In the genomic region with DNA sequence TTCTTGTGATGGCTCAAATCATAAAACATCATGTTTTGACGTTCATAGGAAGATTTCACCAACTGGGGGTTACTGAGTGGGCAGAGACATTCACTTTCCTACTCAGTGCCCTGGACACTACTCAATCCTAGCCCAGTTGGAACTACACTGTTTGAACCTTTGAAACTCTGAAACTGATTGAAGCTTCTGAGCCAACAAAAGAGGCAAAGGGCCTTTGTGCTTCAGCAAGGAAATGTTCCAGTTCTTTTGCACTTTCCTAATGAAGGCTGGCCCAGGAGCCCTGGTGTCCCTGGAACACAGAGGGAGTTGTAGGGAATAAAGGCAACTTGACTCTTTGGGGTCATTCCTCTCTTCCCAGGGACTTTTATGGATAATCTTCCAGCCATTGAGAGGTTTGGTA, we compare ENCODE assay signal across 24 cellular contexts.
DNase-seq lines count a peak whose midpoint lies in the region; ATAC-seq and TF ChIP-seq lines count a peak whose summit lies in the region.
"Had no signal": no experiment of that assay in that cellular context is flagged by ENCODE, and none has a peak within 500 bp of the region (broad histone marks: within the 10 kb centered on the region; RNA-seq: fewer than 3 reads in every experiment).

No MANE protein-coding gene starts in this region.

- peaks cover 0 to 27% (median 11%) of the 10 kb centered on the region in 5 donors for H3K4me1 ChIP-seq in subcutaneous abdominal adipose tissue (ENCODE audit: control insufficient read depth in 5 of 5, insufficient read depth in 5 of 5, low read length in 5 of 5)
- H3K4me1 ChIP-seq in heart right ventricle = peaks cover 0 to 13% (median 0%) of the 10 kb centered on the region in 9 donors
- H3K4me1 ChIP-seq: adrenal gland, gastrocnemius medialis had no signal

- H3K27ac ChIP-seq in subcutaneous abdominal adipose tissue (ENCODE audit: low read depth, low read length) (peak overlapping the region; percentile 24), heart right ventricle (no peak overlapping the region)
- H3K27ac ChIP-seq: adrenal gland, gastrocnemius medialis, right lobe of liver, stomach had no signal

- ATAC-seq in left lobe of liver (peak; percentile 96), HG02588 (IDR thresholded peaks at IDR 0.05; ENCODE audit: unreplicated experiment) (no peak), GM21367 (IDR thresholded peaks at IDR 0.05; ENCODE audit: unreplicated experiment) (no peak), heart right ventricle (no peak)
- ATAC-seq: gastrocnemius medialis, left colon had no signal

- DNase-seq in G401 (ENCODE audit: low spot score) (peak; percentile 36), cerebellum (ENCODE audit: low spot score) (peak; percentile 4), left lobe of liver (ENCODE audit: low spot score) (peak; percentile 49), heart right ventricle (no peak)
- no peak for DNase-seq in stimulated activated CD4-positive, alpha-beta T cell treated with anti-CD3 and anti-CD28 coated beads, Interleukin-15, amount 100 ng/mL, for 24 hours
- DNase-seq: activated CD4-positive, alpha-beta memory T cell treated with anti-CD3 and anti-CD28 coated beads, Interleukin-2, amount 10 ng/mL, durations not matched to agents 7 days and 5 days; activated CD4-positive, alpha-beta T cell treated with anti-CD3 and anti-CD28 coated beads for 1 hour; activated CD8-positive, alpha-beta memory T cell treated with anti-CD3 and anti-CD28 coated beads, Interleukin-2, amount 50 U/mL, for 48 hours; activated naive CD4-positive, alpha-beta T cell treated with anti-CD3 and anti-CD28 coated beads for 36 hours; adrenal gland; DMS79; gastrocnemius medialis; GF-D8; HFFc6; immature natural killer cell; left colon; NCI-H146; NCI-H446; stimulated activated CD4-positive, alpha-beta T cell treated with anti-CD3 and anti-CD28 coated beads, Interleukin-4, amount 100 ng/mL, for 1 hour; stomach had no signal

- no peak overlapping the region for H3K9ac ChIP-seq in subcutaneous abdominal adipose tissue (ENCODE audit: low read length in 5 of 5)

- H3K36me3 ChIP-seq in subcutaneous abdominal adipose tissue (ENCODE audit: control insufficient read depth in 5 of 5, insufficient read depth in 5 of 5, low read length in 5 of 5) (no peaks in the 10 kb centered on the region), heart right ventricle (no peaks in the 10 kb centered on the region)
- H3K36me3 ChIP-seq: adrenal gland, gastrocnemius medialis, right lobe of liver, stomach had no signal

- no peak for TF ChIP-seq CTCF in heart right ventricle (IDR thresholded peaks at IDR 0.05)

- intact Hi-C loops in heart right ventricle (cut with DNase I) = no loop called here

- in situ Hi-C loops in G401 (cut with HindIII; ENCODE audit: low sequenced_read_pairs) = no loop called here

- WGBS in heart right ventricle, 2 donors = 68 to 88% methylated on average over 1 of the region's 1 CpG

- H3K27me3 ChIP-seq in subcutaneous abdominal adipose tissue (ENCODE audit: control insufficient read depth in 5 of 5, insufficient read depth in 4 of 5, low read length in 5 of 5) (no peaks in the 10 kb centered on the region), heart right ventricle (no peaks in the 10 kb centered on the region)
- H3K27me3 ChIP-seq: adrenal gland, gastrocnemius medialis, right lobe of liver, stomach had no signal

- H3K4me3 ChIP-seq in subcutaneous abdominal adipose tissue (ENCODE audit: low read depth in 1 of 5, low read length in 5 of 5) (no peak overlapping the region), heart right ventricle (no peak overlapping the region)
- H3K4me3 ChIP-seq: adrenal gland, gastrocnemius medialis, right lobe of liver, stomach had no signal

- H3K9me3 ChIP-seq in subcutaneous abdominal adipose tissue (ENCODE audit: control insufficient read depth in 5 of 5, low read length in 5 of 5) = no peaks in the 10 kb centered on the region
- H3K9me3 ChIP-seq in heart right ventricle = no peaks in the 10 kb centered on the region
- H3K9me3 ChIP-seq: adrenal gland, gastrocnemius medialis, right lobe of liver, stomach had no signal

Comparison
In these comparisons a context has a peak if more than half of its experiments do, and no peak if none do; other contexts are left out.
1. DNase-seq: peak in G401 (single experiment), cerebellum (single experiment) and left lobe of liver (single experiment); none in heart right ventricle (0 of 2) and stimulated activated CD4-positive, alpha-beta T cell treated with anti-CD3 and anti-CD28 coated beads, Interleukin-15, amount 100 ng/mL, for 24 hours (single experiment).